ENCODE assay signal across 20 cellular contexts in the genomic region with DNA sequence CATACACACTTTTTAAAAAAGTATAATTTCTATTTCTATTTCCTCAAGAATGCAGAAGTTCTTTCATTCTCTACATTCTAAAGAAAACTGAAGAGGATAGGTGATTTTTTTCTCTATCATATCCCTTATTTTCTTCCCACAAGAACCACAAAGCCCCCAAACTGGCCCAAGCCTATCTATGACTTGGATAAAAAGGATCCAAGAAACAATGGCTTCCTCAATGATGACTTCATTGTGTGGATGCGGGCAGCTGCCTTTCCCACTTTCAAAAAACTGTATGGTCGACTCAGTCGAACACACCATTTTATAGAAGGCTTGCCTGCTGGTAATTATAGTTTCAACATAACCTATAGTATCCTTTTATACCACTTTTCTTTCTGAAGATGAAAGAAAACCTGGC. TPM values are rescaled to one million over a fixed set of nuclear protein-coding genes. Genes with fewer than 3 reads are reported as not detected.
DNase-seq lines count a peak whose midpoint lies in the region; ATAC-seq and TF ChIP-seq lines count a peak whose summit lies in the region.
"Had no signal": no experiment of that assay in that cellular context is flagged by ENCODE, and none has a peak within 500 bp of the region (broad histone marks: within the 10 kb centered on the region; RNA-seq: fewer than 3 reads in every experiment).

No MANE protein-coding gene starts in this region.

- intact Hi-C loops in esophagus muscularis mucosa (cut with DNase I) = no loop called here

- no peaks in the 10 kb centered on the region for H4K20me1 ChIP-seq in smooth muscle cell (ENCODE audit: low read depth)
- H4K20me1 ChIP-seq: BLaER1 had no signal

- peak overlapping the region; percentile 18 for H3K4me2 ChIP-seq in smooth muscle cell
- H3K4me2 ChIP-seq: BLaER1 had no signal

- no peaks in the 10 kb centered on the region for H3K79me2 ChIP-seq in smooth muscle cell (ENCODE audit: low read depth)

- H3K4me1 ChIP-seq in SJCRH30 (peaks cover 19% of the 10 kb centered on the region), esophagus muscularis mucosa (peaks cover 21 to 40% (median 23%) of the 10 kb centered on the region in 4 donors), smooth muscle cell (ENCODE audit: low read depth) (peaks cover 20% of the 10 kb centered on the region), right atrium auricular region (peaks cover 0 to 22% of the 10 kb centered on the region in 2 donors)

- 93% methylated on average over 3 of the region's 3 CpGs for WGBS in esophagus muscularis mucosa
- WGBS in smooth muscle cell (ENCODE audit: low lambda C conversion rate) = 69% methylated on average over 3 of the region's 3 CpGs

- H3K9me3 ChIP-seq in SJCRH30 (replicated peaks) (no peaks in the 10 kb centered on the region), esophagus muscularis mucosa (peaks cover 0 to 3% (median 1%) of the 10 kb centered on the region in 4 donors), smooth muscle cell (replicated peaks; ENCODE audit: low read depth) (peaks cover 3% of the 10 kb centered on the region), right atrium auricular region (no peaks in the 10 kb centered on the region)
- H3K9me3 ChIP-seq: BE2C had no signal

- DNase-seq in SJCRH30 (peak; percentile 30 to 48), astrocyte of the hippocampus (ENCODE audit: low read depth, low spot score) (peak; percentile 44), esophagus muscularis mucosa (ENCODE audit: extremely low spot score) (peak; percentile 55), smooth muscle cell (lab: John Stamatoyannopoulos, UW; ENCODE audit: unreplicated experiment) (no peak), right atrium auricular region (ENCODE audit: low spot score) (no peak), DMS153 (lab: John Stamatoyannopoulos, UW) (no peak)
- DNase-seq in activated T-cell treated with anti-CD3 and anti-CD28 coated beads, Interleukin-2, amount 50 U/mL, for 48 hours = no peak
- DNase-seq: 8988T; ACHN; BE2C; C1 segment of cervical spinal cord; CD4-positive, alpha-beta memory T cell; CD4-positive, CD25-positive, alpha-beta regulatory T cell; CD8-positive, alpha-beta memory T cell; COR-L47; DMS 273 treated with DMSO at 0.1 percent for 48 hours; DMS79 treated with DMSO at 0.1 percent for 48 hours; GF-D8 had no signal

- TF ChIP-seq POLR2A in esophagus muscularis mucosa (IDR thresholded peaks at IDR 0.05; ENCODE audit: low read depth) = no peak

- no peak overlapping the region for H3K9ac ChIP-seq in smooth muscle cell (ENCODE audit: low read depth)
- H3K9ac ChIP-seq: BLaER1 had no signal

- no peak overlapping the region for H2AFZ ChIP-seq in smooth muscle cell (ENCODE audit: low read depth)

- H3F3A ChIP-seq in smooth muscle cell (ENCODE audit: low read depth) = no peaks in the 10 kb centered on the region

- no peak overlapping the region for H3K27ac ChIP-seq in SJCRH30
- H3K27ac ChIP-seq in esophagus muscularis mucosa (replicated peaks in 1 of 4) = no peak overlapping the region
- peak overlapping the region; percentile 17 for H3K27ac ChIP-seq in smooth muscle cell (ENCODE audit: low read depth)
- H3K27ac ChIP-seq in right atrium auricular region = no peak overlapping the region
- H3K27ac ChIP-seq: BLaER1 had no signal

- TF ChIP-seq EP300 in esophagus muscularis mucosa (IDR thresholded peaks at IDR 0.05) = no peak

- TF ChIP-seq CTCF in esophagus muscularis mucosa (IDR thresholded peaks at IDR 0.05) (no peak), smooth muscle cell (IDR thresholded peaks at IDR 0.05; ENCODE audit: borderline replicate concordance, insufficient read depth, poor library complexity, severe bottlenecking) (no peak), right atrium auricular region (IDR thresholded peaks at IDR 0.05) (no peak)

- H3K4me3 ChIP-seq in SJCRH30 (no peak overlapping the region), esophagus muscularis mucosa (no peak overlapping the region), smooth muscle cell (no peak overlapping the region), right atrium auricular region (no peak overlapping the region)
- H3K4me3 ChIP-seq: BLaER1 had no signal

- H3K36me3 ChIP-seq in SJCRH30 = no peaks in the 10 kb centered on the region
- H3K36me3 ChIP-seq in esophagus muscularis mucosa = no peaks in the 10 kb centered on the region
- H3K36me3 ChIP-seq in smooth muscle cell (ENCODE audit: low read depth) = no peaks in the 10 kb centered on the region
- no peaks in the 10 kb centered on the region for H3K36me3 ChIP-seq in right atrium auricular region
- H3K36me3 ChIP-seq: BE2C, BLaER1 had no signal

- H3K27me3 ChIP-seq in SJCRH30 = no peaks in the 10 kb centered on the region
- no peaks in the 10 kb centered on the region for H3K27me3 ChIP-seq in esophagus muscularis mucosa
- no peaks in the 10 kb centered on the region for H3K27me3 ChIP-seq in smooth muscle cell (ENCODE audit: low read depth)
- H3K27me3 ChIP-seq in right atrium auricular region = no peaks in the 10 kb centered on the region
- H3K27me3 ChIP-seq: BE2C, BLaER1 had no signal

- no peak for ATAC-seq in GM21723 (IDR thresholded peaks at IDR 0.05; ENCODE audit: unreplicated experiment)

RNA-seq across cellular contexts. Expression of a gene that starts 52.9 kb away (rescaled TPM):
- 49.2 and 52.3 TPM in 2 replicates for total RNA-seq in SJCRH30 (2014; rRNA removed; shearing (Covaris generic))
- total RNA-seq in esophagus muscularis mucosa (10 to 100 TPM; 21.2 to 32.8 (median 26.9) TPM), smooth muscle cell (77.7 and 120 TPM in 2 replicates), right atrium auricular region (10 to 100 TPM; 16.3 to 39.5 TPM)
- 30.0 and 36.0 TPM in 2 replicates for polyA plus RNA-seq in smooth muscle cell

Comparison
In these comparisons a context has a peak if more than half of its experiments do, and no peak if none do; other contexts are left out.
1. DNase-seq: peak in SJCRH30 (2 of 2), astrocyte of the hippocampus (single experiment) and esophagus muscularis mucosa (single experiment); none in smooth muscle cell (single experiment), activated T-cell treated with anti-CD3 and anti-CD28 coated beads, Interleukin-2, amount 50 U/mL, for 48 hours (0 of 2), right atrium auricular region (single experiment) and DMS153 (single experiment).